1 cellular context compared by ENCODE assay signal in genomic region chr12:65510584-65511050, GRCh38.
TF ChIP-seq lines count a peak whose summit lies in the region.

No MANE protein-coding gene starts in this region.

TF ChIP-seq in HepG2, 621 proteins besides CTCF, POLR2A, EP300 and RAD21 (continued from another document and continues in another):
- TF ChIP-seq POGK (CRISPR knock-in tag; conservative IDR thresholded peaks at IDR 0.05) (0 out of 2 replicates have a peak, but pooled peaks have one; percentile 35), ZNF773 (CRISPR knock-in tag; IDR thresholded peaks at IDR 0.05; ENCODE audit: borderline replicate concordance) (no peak), SMARCC2 (IDR thresholded peaks at IDR 0.05) (no peak), IRX3 (CRISPR knock-in tag; IDR thresholded peaks at IDR 0.05; ENCODE audit: borderline replicate concordance, low read depth) (peak; percentile 31; the same call in 1 of the 2 replicates), ZFAT (CRISPR knock-in tag; conservative IDR thresholded peaks at IDR 0.05) (no peak), ZNF660 (CRISPR knock-in tag; IDR thresholded peaks at IDR 0.05; ENCODE audit: borderline replicate concordance, low read depth) (no peak), NCOA1 (CRISPR knock-in tag; IDR thresholded peaks at IDR 0.05) (no peak), ZNF572 (CRISPR knock-in tag; IDR thresholded peaks at IDR 0.05) (no peak), ZNF24 (IDR thresholded peaks at IDR 0.05) (no peak), PTBP1 (IDR thresholded peaks at IDR 0.05; ENCODE audit: low read depth, low read length, poor library complexity, severe bottlenecking) (no peak), MLLT10 (CRISPR knock-in tag; IDR thresholded peaks at IDR 0.05) (no peak), FOXA3 (CRISPR knock-in tag; IDR thresholded peaks at IDR 0.05) (peak; percentile 30; the same call in 1 of the 2 replicates), ZNF256 (CRISPR knock-in tag; conservative IDR thresholded peaks at IDR 0.05) (peak; percentile 74; the same call in 1 of the 2 replicates), ZNF260 (CRISPR knock-in tag; IDR thresholded peaks at IDR 0.05; ENCODE audit: borderline replicate concordance, low read depth) (no peak), ZNF552 (CRISPR knock-in tag; IDR thresholded peaks at IDR 0.05; ENCODE audit: borderline replicate concordance) (no peak), NPAS2 (CRISPR knock-in tag; IDR thresholded peaks at IDR 0.05; ENCODE audit: borderline replicate concordance) (no peak), ZNF557 (CRISPR knock-in tag; IDR thresholded peaks at IDR 0.05) (0 out of 2 replicates have a peak, but pooled peaks have one; percentile 35), HNF4A (CRISPR knock-in tag; IDR thresholded peaks at IDR 0.05) (peak; percentile 92), MZF1 (CRISPR knock-in tag; IDR thresholded peaks at IDR 0.05; ENCODE audit: borderline replicate concordance) (no peak), ZSCAN20 (CRISPR knock-in tag; IDR thresholded peaks at IDR 0.05; ENCODE audit: borderline replicate concordance) (0 out of 2 replicates have a peak, but pooled peaks have one; percentile 50), ISX (CRISPR knock-in tag; conservative IDR thresholded peaks at IDR 0.05) (no peak), FOSL2 (CRISPR knock-in tag; IDR thresholded peaks at IDR 0.05) (peak; percentile 11; the same call in 1 of the 2 replicates), ZBTB8A (CRISPR knock-in tag; IDR thresholded peaks at IDR 0.05; ENCODE audit: borderline replicate concordance, low read depth) (no peak), CREM (IDR thresholded peaks at IDR 0.05) (no peak), CREM (CRISPR knock-in tag; IDR thresholded peaks at IDR 0.05) (no peak), MXD4 (CRISPR knock-in tag; IDR thresholded peaks at IDR 0.05) (no peak), ZNF713 (CRISPR knock-in tag; IDR thresholded peaks at IDR 0.05) (no peak), ZNF598 (CRISPR knock-in tag; IDR thresholded peaks at IDR 0.05; ENCODE audit: borderline replicate concordance) (no peak), CREBL2 (CRISPR knock-in tag; IDR thresholded peaks at IDR 0.05; ENCODE audit: borderline replicate concordance) (no peak), AGO2 (optimal IDR thresholded peaks at IDR 0.05; ENCODE audit: low read depth, low read length) (no peak), ZNF331 (CRISPR knock-in tag; IDR thresholded peaks at IDR 0.05) (peak; percentile 73), ZFP1 (CRISPR knock-in tag; IDR thresholded peaks at IDR 0.05) (0 out of 2 replicates have a peak, but pooled peaks have one; percentile 30), ZNF484 (CRISPR knock-in tag; IDR thresholded peaks at IDR 0.05; ENCODE audit: borderline replicate concordance, low read depth) (no peak), HDAC6 (IDR thresholded peaks at IDR 0.05; ENCODE audit: low read depth, low read length) (no peak), ZNF33A (CRISPR knock-in tag; IDR thresholded peaks at IDR 0.05; ENCODE audit: borderline replicate concordance) (no peak), ZNF407 (CRISPR knock-in tag; IDR thresholded peaks at IDR 0.05; ENCODE audit: not compliant biosample characterization) (no peak), ETV6 (CRISPR knock-in tag; conservative IDR thresholded peaks at IDR 0.05) (no peak)
- TF ChIP-seq, protein P1, sequence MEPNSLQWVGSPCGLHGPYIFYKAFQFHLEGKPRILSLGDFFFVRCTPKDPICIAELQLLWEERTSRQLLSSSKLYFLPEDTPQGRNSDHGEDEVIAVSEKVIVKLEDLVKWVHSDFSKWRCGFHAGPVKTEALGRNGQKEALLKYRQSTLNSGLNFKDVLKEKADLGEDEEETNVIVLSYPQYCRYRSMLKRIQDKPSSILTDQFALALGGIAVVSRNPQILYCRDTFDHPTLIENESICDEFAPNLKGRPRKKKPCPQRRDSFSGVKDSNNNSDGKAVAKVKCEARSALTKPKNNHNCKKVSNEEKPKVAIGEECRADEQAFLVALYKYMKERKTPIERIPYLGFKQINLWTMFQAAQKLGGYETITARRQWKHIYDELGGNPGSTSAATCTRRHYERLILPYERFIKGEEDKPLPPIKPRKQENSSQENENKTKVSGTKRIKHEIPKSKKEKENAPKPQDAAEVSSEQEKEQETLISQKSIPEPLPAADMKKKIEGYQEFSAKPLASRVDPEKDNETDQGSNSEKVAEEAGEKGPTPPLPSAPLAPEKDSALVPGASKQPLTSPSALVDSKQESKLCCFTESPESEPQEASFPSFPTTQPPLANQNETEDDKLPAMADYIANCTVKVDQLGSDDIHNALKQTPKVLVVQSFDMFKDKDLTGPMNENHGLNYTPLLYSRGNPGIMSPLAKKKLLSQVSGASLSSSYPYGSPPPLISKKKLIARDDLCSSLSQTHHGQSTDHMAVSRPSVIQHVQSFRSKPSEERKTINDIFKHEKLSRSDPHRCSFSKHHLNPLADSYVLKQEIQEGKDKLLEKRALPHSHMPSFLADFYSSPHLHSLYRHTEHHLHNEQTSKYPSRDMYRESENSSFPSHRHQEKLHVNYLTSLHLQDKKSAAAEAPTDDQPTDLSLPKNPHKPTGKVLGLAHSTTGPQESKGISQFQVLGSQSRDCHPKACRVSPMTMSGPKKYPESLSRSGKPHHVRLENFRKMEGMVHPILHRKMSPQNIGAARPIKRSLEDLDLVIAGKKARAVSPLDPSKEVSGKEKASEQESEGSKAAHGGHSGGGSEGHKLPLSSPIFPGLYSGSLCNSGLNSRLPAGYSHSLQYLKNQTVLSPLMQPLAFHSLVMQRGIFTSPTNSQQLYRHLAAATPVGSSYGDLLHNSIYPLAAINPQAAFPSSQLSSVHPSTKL (CRISPR knock-in tag; IDR thresholded peaks at IDR 0.05): peak; percentile 73
- TF ChIP-seq, protein P2, sequence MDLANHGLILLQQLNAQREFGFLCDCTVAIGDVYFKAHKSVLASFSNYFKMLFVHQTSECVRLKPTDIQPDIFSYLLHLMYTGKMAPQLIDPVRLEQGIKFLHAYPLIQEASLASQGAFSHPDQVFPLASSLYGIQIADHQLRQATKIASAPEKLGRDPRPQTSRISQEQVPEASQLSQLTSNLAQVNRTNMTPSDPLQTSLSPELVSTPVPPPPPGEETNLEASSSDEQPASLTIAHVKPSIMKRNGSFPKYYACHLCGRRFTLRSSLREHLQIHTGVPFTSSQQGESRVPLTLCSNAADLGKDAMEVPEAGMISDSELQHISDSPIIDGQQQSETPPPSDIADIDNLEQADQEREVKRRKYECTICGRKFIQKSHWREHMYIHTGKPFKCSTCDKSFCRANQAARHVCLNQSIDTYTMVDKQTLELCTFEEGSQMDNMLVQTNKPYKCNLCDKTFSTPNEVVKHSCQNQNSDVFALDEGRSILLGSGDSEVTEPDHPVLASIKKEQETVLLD (CRISPR knock-in tag; IDR thresholded peaks at IDR 0.05; ENCODE audit: low read depth): no peak
- TF ChIP-seq, protein P3, sequence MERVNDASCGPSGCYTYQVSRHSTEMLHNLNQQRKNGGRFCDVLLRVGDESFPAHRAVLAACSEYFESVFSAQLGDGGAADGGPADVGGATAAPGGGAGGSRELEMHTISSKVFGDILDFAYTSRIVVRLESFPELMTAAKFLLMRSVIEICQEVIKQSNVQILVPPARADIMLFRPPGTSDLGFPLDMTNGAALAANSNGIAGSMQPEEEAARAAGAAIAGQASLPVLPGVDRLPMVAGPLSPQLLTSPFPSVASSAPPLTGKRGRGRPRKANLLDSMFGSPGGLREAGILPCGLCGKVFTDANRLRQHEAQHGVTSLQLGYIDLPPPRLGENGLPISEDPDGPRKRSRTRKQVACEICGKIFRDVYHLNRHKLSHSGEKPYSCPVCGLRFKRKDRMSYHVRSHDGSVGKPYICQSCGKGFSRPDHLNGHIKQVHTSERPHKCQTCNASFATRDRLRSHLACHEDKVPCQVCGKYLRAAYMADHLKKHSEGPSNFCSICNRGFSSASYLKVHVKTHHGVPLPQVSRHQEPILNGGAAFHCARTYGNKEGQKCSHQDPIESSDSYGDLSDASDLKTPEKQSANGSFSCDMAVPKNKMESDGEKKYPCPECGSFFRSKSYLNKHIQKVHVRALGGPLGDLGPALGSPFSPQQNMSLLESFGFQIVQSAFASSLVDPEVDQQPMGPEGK (CRISPR knock-in tag; IDR thresholded peaks at IDR 0.05): peak; percentile 34; the same call in 1 of the 2 replicates
- TF ChIP-seq, protein P4, sequence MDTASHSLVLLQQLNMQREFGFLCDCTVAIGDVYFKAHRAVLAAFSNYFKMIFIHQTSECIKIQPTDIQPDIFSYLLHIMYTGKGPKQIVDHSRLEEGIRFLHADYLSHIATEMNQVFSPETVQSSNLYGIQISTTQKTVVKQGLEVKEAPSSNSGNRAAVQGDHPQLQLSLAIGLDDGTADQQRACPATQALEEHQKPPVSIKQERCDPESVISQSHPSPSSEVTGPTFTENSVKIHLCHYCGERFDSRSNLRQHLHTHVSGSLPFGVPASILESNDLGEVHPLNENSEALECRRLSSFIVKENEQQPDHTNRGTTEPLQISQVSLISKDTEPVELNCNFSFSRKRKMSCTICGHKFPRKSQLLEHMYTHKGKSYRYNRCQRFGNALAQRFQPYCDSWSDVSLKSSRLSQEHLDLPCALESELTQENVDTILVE (CRISPR knock-in tag; IDR thresholded peaks at IDR 0.05): no peak
